16 cellular contexts compared by ENCODE assay signal in genomic region chr17:44781553-44782348, GRCh38. TPM values are rescaled to one million over a fixed set of nuclear protein-coding genes. Genes with fewer than 3 reads are reported as not detected.
DNase-seq lines count a peak whose midpoint lies in the region; TF ChIP-seq lines count a peak whose summit lies in the region.
"Had no signal": no experiment of that assay in that cellular context is flagged by ENCODE, and none has a peak within 500 bp of the region (broad histone marks: within the 10 kb centered on the region; RNA-seq: fewer than 3 reads in every experiment).

No MANE protein-coding gene starts in this region.

- no peaks in the 10 kb centered on the region for H3K36me3 Mint-ChIP-seq in activated T-helper 2 cell treated with anti-CD3 and anti-CD28 coated beads, Interferon-gamma antibody, Interleukin-2, Interleukin-4, amounts not matched to agents 10 μg/mL and 5 μg/mL and 100 μg/mL, durations not matched to agents 14 hours and 24 hours and 36 hours (ENCODE audit: low read depth)
- no peaks in the 10 kb centered on the region for H3K36me3 Mint-ChIP-seq in activated T-cell treated with anti-CD3 and anti-CD28 coated beads, Interleukin-2, amount 50 U/mL, for 24 hours (ENCODE audit: low read depth)

- H3K4me3 ChIP-seq in duodenal mucosa (ENCODE audit: low read depth in 1 of 2, low read length in 2 of 2) (no peak overlapping the region), iPS-20b (ENCODE audit: low read length) (peak overlapping the region; percentile 19; the same call in 1 of the 2 replicates)
- H3K4me3 ChIP-seq: skin epidermis had no signal

- peaks cover 4 to 10% of the 10 kb centered on the region in 2 donors for H3K27me3 ChIP-seq in duodenal mucosa (ENCODE audit: control insufficient read depth in 1 of 2, insufficient read depth in 2 of 2, low read length in 2 of 2)
- H3K27me3 ChIP-seq in iPS-20b (ENCODE audit: insufficient read depth, low read length) = peaks cover 14% of the 10 kb centered on the region

- H3K9me3 ChIP-seq in duodenal mucosa (ENCODE audit: control insufficient read depth in 1 of 2, low read length in 2 of 2) = no peaks in the 10 kb centered on the region
- no peaks in the 10 kb centered on the region for H3K9me3 ChIP-seq in iPS-20b (ENCODE audit: insufficient read depth, low read depth, low read length)
- H3K9me3 ChIP-seq: Caco-2 had no signal

- H3K9ac ChIP-seq in duodenal mucosa (ENCODE audit: low read depth in 1 of 2, low read length in 2 of 2) (no peak overlapping the region), iPS-20b (ENCODE audit: low read depth, low read length) (peak overlapping the region; percentile 43; the same call in 1 of the 2 replicates)

- no peak overlapping the region for H3K27ac Mint-ChIP-seq in activated T-helper 2 cell treated with anti-CD3 and anti-CD28 coated beads, Interferon-gamma antibody, Interleukin-2, Interleukin-4, amounts not matched to agents 10 μg/mL and 5 μg/mL and 100 μg/mL, durations not matched to agents 14 hours and 24 hours and 36 hours
- H3K27ac Mint-ChIP-seq in activated T-cell treated with anti-CD3 and anti-CD28 coated beads, Interleukin-2, amount 50 U/mL, for 24 hours = no peak overlapping the region
- H3K27ac Mint-ChIP-seq: activated T-helper 1 cell treated with anti-CD3 and anti-CD28 coated beads, Interleukin-12 subunit alpha, Interleukin-12 subunit beta, Interleukin-2, Interleukin-4 antibody, amounts not matched to agents 30 ng/mL and 10 ng/mL and 1 ng/mL, durations not matched to agents 14 hours and 24 hours and 36 hours; HFFc6 had no signal

- H3K4me1 ChIP-seq in duodenal mucosa (ENCODE audit: control insufficient read depth in 1 of 2, insufficient read depth in 2 of 2, low read length in 2 of 2) (peaks cover 3 to 14% of the 10 kb centered on the region in 2 donors), iPS-20b (ENCODE audit: insufficient read depth, low read length) (peaks cover 19% of the 10 kb centered on the region)

- H3K4me1 Mint-ChIP-seq in activated T-helper 2 cell treated with anti-CD3 and anti-CD28 coated beads, Interferon-gamma antibody, Interleukin-2, Interleukin-4, amounts not matched to agents 10 μg/mL and 5 μg/mL and 100 μg/mL, durations not matched to agents 14 hours and 24 hours and 36 hours (ENCODE audit: low read depth) = peaks cover 2% of the 10 kb centered on the region
- H3K4me1 Mint-ChIP-seq in activated T-cell treated with anti-CD3 and anti-CD28 coated beads, Interleukin-2, amount 50 U/mL, for 24 hours (ENCODE audit: low read depth) = peaks cover 6% of the 10 kb centered on the region

- peaks cover 6% of the 10 kb centered on the region for H3K27me3 Mint-ChIP-seq in activated T-helper 2 cell treated with anti-CD3 and anti-CD28 coated beads, Interferon-gamma antibody, Interleukin-2, Interleukin-4, amounts not matched to agents 10 μg/mL and 5 μg/mL and 100 μg/mL, durations not matched to agents 14 hours and 24 hours and 36 hours (ENCODE audit: low read depth)
- peaks cover 11% of the 10 kb centered on the region for H3K27me3 Mint-ChIP-seq in activated T-cell treated with anti-CD3 and anti-CD28 coated beads, Interleukin-2, amount 50 U/mL, for 24 hours

- peak overlapping the region; percentile 10 for H3K27ac ChIP-seq in duodenal mucosa (ENCODE audit: low read depth, low read length)
- H3K27ac ChIP-seq in iPS-20b (ENCODE audit: low read length) = no peak overlapping the region

- intact Hi-C loops in posterior vena cava (cut with DNase I) = no loop called here
- intact Hi-C loops in activated T-helper 2 cell treated with anti-CD3 and anti-CD28 coated beads, Interferon-gamma antibody, Interleukin-2, Interleukin-4, amounts not matched to agents 10 μg/mL and 5 μg/mL and 100 μg/mL, durations not matched to agents 14 hours and 24 hours and 36 hours (cut with micrococcal nuclease) = no loop called here

- DNase-seq in ELR (ENCODE audit: low read depth) (peak; percentile 31), posterior vena cava (ENCODE audit: low spot score) (peak; percentile 56), COLO829 (ENCODE audit: low spot score) (no peak), GM10266 (ENCODE audit: extremely low spot score) (no peak)
- DNase-seq in activated T-helper 2 cell treated with anti-CD3 and anti-CD28 coated beads, Interferon-gamma antibody, Interleukin-2, Interleukin-4, amounts not matched to agents 10 μg/mL and 5 μg/mL and 100 μg/mL, durations not matched to agents 14 hours and 24 hours and 36 hours (ENCODE audit: low spot score) = no peak
- no peak for DNase-seq in activated T-cell treated with anti-CD3 and anti-CD28 coated beads, Interleukin-2, amount 50 U/mL, for 24 hours
- DNase-seq: activated CD4-positive, alpha-beta T cell treated with anti-CD3 and anti-CD28 coated beads for 4 hours; HFFc6; NCI-H1092 treated with DMSO at 0.1 percent for 48 hours; NCI-H345; T-helper 1 cell had no signal

- H3K36me3 ChIP-seq in duodenal mucosa (ENCODE audit: control insufficient read depth in 1 of 2, insufficient read depth in 2 of 2, low read length in 2 of 2) (no peaks in the 10 kb centered on the region), iPS-20b (ENCODE audit: insufficient read depth, low read depth, low read length) (no peaks in the 10 kb centered on the region)

- no peak overlapping the region for H3K4me3 Mint-ChIP-seq in activated T-helper 2 cell treated with anti-CD3 and anti-CD28 coated beads, Interferon-gamma antibody, Interleukin-2, Interleukin-4, amounts not matched to agents 10 μg/mL and 5 μg/mL and 100 μg/mL, durations not matched to agents 14 hours and 24 hours and 36 hours (ENCODE audit: low read depth)
- H3K4me3 Mint-ChIP-seq in activated T-cell treated with anti-CD3 and anti-CD28 coated beads, Interleukin-2, amount 50 U/mL, for 24 hours = no peak overlapping the region
- H3K4me3 Mint-ChIP-seq: activated T-helper 1 cell treated with anti-CD3 and anti-CD28 coated beads, Interleukin-12 subunit alpha, Interleukin-12 subunit beta, Interleukin-2, Interleukin-4 antibody, amounts not matched to agents 30 ng/mL and 10 ng/mL and 1 ng/mL, durations not matched to agents 14 hours and 24 hours and 36 hours; HFFc6 had no signal

- no peaks in the 10 kb centered on the region for H3K9me3 Mint-ChIP-seq in activated T-helper 2 cell treated with anti-CD3 and anti-CD28 coated beads, Interferon-gamma antibody, Interleukin-2, Interleukin-4, amounts not matched to agents 10 μg/mL and 5 μg/mL and 100 μg/mL, durations not matched to agents 14 hours and 24 hours and 36 hours
- no peaks in the 10 kb centered on the region for H3K9me3 Mint-ChIP-seq in activated T-cell treated with anti-CD3 and anti-CD28 coated beads, Interleukin-2, amount 50 U/mL, for 24 hours
- H3K9me3 Mint-ChIP-seq: activated T-helper 1 cell treated with anti-CD3 and anti-CD28 coated beads, Interleukin-12 subunit alpha, Interleukin-12 subunit beta, Interleukin-2, Interleukin-4 antibody, amounts not matched to agents 30 ng/mL and 10 ng/mL and 1 ng/mL, durations not matched to agents 14 hours and 24 hours and 36 hours; HFFc6 had no signal

- TF ChIP-seq CTCF in GM10266 (IDR thresholded peaks at IDR 0.05; ENCODE audit: control insufficient read depth, insufficient read depth, low read depth, missing control alignments) = no peak

RNA-seq across cellular contexts. Expression of gene ADAM11, which starts 23.0 kb away (rescaled TPM):
- total RNA-seq in posterior vena cava = under 1 TPM; 0.29 to 0.42 TPM
- 0.09 and 0.14 TPM in 2 replicates for total RNA-seq in activated T-helper 2 cell treated with anti-CD3 and anti-CD28 coated beads, Interferon-gamma antibody, Interleukin-2, Interleukin-4, amounts not matched to agents 10 μg/mL and 5 μg/mL and 100 μg/mL, durations not matched to agents 14 hours and 24 hours and 36 hours

RNA-seq across cellular contexts. Expression of gene GJC1, which starts 48.3 kb away (rescaled TPM):
- 10 to 100 TPM; 30.4 to 80.8 TPM for total RNA-seq in posterior vena cava
- 8.2 and 9.4 TPM in 2 replicates for total RNA-seq in activated T-helper 2 cell treated with anti-CD3 and anti-CD28 coated beads, Interferon-gamma antibody, Interleukin-2, Interleukin-4, amounts not matched to agents 10 μg/mL and 5 μg/mL and 100 μg/mL, durations not matched to agents 14 hours and 24 hours and 36 hours

Comparison
In these comparisons a context has a peak if more than half of its experiments do, and no peak if none do; other contexts are left out.
1. DNase-seq: peak in ELR (single experiment) and posterior vena cava (single experiment); none in activated T-helper 2 cell treated with anti-CD3 and anti-CD28 coated beads, Interferon-gamma antibody, Interleukin-2, Interleukin-4, amounts not matched to agents 10 μg/mL and 5 μg/mL and 100 μg/mL, durations not matched to agents 14 hours and 24 hours and 36 hours (single experiment), COLO829 (single experiment), activated T-cell treated with anti-CD3 and anti-CD28 coated beads, Interleukin-2, amount 50 U/mL, for 24 hours (single experiment) and GM10266 (single experiment).